Comparison of ENCODE assay signal across 12 cellular contexts in genomic region chr19:30668521-30669155, GRCh38.
"Had no signal": no experiment of that assay in that cellular context is flagged by ENCODE, and none has a peak within 500 bp of the region (broad histone marks: within the 10 kb centered on the region; RNA-seq: fewer than 3 reads in every experiment).

No MANE protein-coding gene starts in this region.

- H3K27ac ChIP-seq: epithelial cell of prostate, right atrium auricular region, skin epidermis, upper lobe of right lung had no signal

- DNase-seq: activated CD4-positive, alpha-beta T cell treated with anti-CD3 and anti-CD28 coated beads for 1 hour; kidney glomerular epithelial cell had no signal

- H3K4me3 Mint-ChIP-seq: activated naive CD4-positive, alpha-beta T cell treated with anti-CD3 and anti-CD28 coated beads, Interleukin-2, amount 10 ng/mL, durations not matched to agents 7 days and 5 days; activated T-cell treated with anti-CD3 and anti-CD28 coated beads, Interleukin-2, amount 50 U/mL, for 24 hours; memory B cell; natural killer cell treated with Interleukin-12 subunit alpha and Interleukin-12 subunit beta and Interleukin-15 and Interleukin-18, amount 100 ng/mL, for 72 hours had no signal

- H3K9me3 ChIP-seq: right atrium auricular region, upper lobe of right lung had no signal

- H3K36me3 ChIP-seq: right atrium auricular region, upper lobe of right lung had no signal

- H3K9me3 Mint-ChIP-seq: activated naive CD4-positive, alpha-beta T cell treated with anti-CD3 and anti-CD28 coated beads, Interleukin-2, amount 10 ng/mL, durations not matched to agents 7 days and 5 days; activated T-cell treated with anti-CD3 and anti-CD28 coated beads, Interleukin-2, amount 50 U/mL, for 24 hours; memory B cell; natural killer cell treated with Interleukin-12 subunit alpha and Interleukin-12 subunit beta and Interleukin-15 and Interleukin-18, amount 100 ng/mL, for 72 hours had no signal

- H3K36me3 Mint-ChIP-seq: activated naive CD4-positive, alpha-beta T cell treated with anti-CD3 and anti-CD28 coated beads, Interleukin-2, amount 10 ng/mL, durations not matched to agents 7 days and 5 days; memory B cell; natural killer cell treated with Interleukin-12 subunit alpha and Interleukin-12 subunit beta and Interleukin-15 and Interleukin-18, amount 100 ng/mL, for 72 hours had no signal

- H3K4me3 ChIP-seq: right atrium auricular region, skin epidermis, upper lobe of right lung had no signal

- H3K27me3 ChIP-seq: right atrium auricular region had no signal

- ATAC-seq: natural killer cell treated with Interleukin-12 subunit alpha and Interleukin-12 subunit beta and Interleukin-15 and Interleukin-18, amount 100 ng/mL, for 72 hours; stimulated activated naive CD8-positive, alpha-beta T cell treated with anti-CD3 and anti-CD28 coated beads, Interleukin-15, Interleukin-2, amounts not matched to agents 100 U/mL and 50 U/mL, for 24 hours had no signal

- H3K4me1 Mint-ChIP-seq: activated naive CD4-positive, alpha-beta T cell treated with anti-CD3 and anti-CD28 coated beads, Interleukin-2, amount 10 ng/mL, durations not matched to agents 7 days and 5 days; memory B cell had no signal

- H3K4me1 ChIP-seq: upper lobe of right lung had no signal

- H3K27ac Mint-ChIP-seq: activated naive CD4-positive, alpha-beta T cell treated with anti-CD3 and anti-CD28 coated beads, Interleukin-2, amount 10 ng/mL, durations not matched to agents 7 days and 5 days; activated T-cell treated with anti-CD3 and anti-CD28 coated beads, Interleukin-2, amount 50 U/mL, for 24 hours; memory B cell; natural killer cell treated with Interleukin-12 subunit alpha and Interleukin-12 subunit beta and Interleukin-15 and Interleukin-18, amount 100 ng/mL, for 72 hours; progenitor cell of endocrine pancreas had no signal
